Comparison of ENCODE assay signal across 36 cellular contexts in the genomic region with DNA sequence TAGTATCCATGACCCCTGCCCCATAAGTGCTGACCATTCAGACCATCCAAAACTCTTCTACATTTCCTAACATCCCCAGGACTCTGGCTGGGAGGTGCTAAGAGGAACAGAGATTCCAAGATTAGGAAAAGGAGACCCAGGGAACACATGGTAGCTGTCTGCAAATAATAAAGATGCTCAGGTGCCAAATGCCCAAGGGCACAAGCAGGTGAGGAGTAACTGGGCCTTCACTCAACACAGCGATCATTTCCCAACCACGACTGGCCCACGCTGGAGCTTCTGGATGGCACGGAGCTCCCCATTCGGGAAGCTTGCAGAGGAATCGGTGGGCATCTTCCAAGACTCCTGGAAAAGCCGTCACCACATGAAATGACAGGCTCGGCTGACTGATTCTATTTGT.
"Had no signal": no experiment of that assay in that cellular context is flagged by ENCODE, and none has a peak within 500 bp of the region (broad histone marks: within the 10 kb centered on the region; RNA-seq: fewer than 3 reads in every experiment).

No MANE protein-coding gene starts in this region.

- H3K36me3 ChIP-seq: MG63 had no signal

- H3K9me3 ChIP-seq: MG63 had no signal

- DNase-seq: Karpas-422, Kasumi-1, MG63, MM.1S, MV-4-11, NCI-H1048, NCI-H1092, NCI-H1092 treated with DMSO at 0.1 percent for 48 hours, NCI-H1105, NCI-H1105 treated with DMSO at 0.1 percent for 48 hours, NCI-H1417, NCI-H1417 treated with DMSO at 0.1 percent for 48 hours, NCI-H1436, NCI-H1436 treated with DMSO at 0.1 percent for 48 hours, NCI-H146, NCI-H1694, NCI-H1694 treated with DMSO at 0.1 percent for 48 hours, NCI-H187, NCI-H187 treated with DMSO at 0.1 percent for 48 hours, NCI-H1930, NCI-H2029, NCI-H2029 treated with DMSO at 0.1 percent for 48 hours, NCI-H2081, NCI-H2081 treated with DMSO at 0.1 percent for 48 hours, NCI-H2107, NCI-H2171, NCI-H2171 treated with DMSO at 0.1 percent for 48 hours, NCI-H2227 treated with DMSO at 0.1 percent for 48 hours, NCI-H226, NCI-H345, NCI-H446, NCI-H446 treated with DMSO at 0.1 percent for 48 hours, NCI-H510A, NCI-H510A treated with DMSO at 0.1 percent for 48 hours, NCI-H524, NCI-H524 treated with DMSO at 0.1 percent for 48 hours had no signal

- H3K4me3 ChIP-seq: MG63 had no signal

- H3K27me3 ChIP-seq: MG63 had no signal
